In genomic region chr11:6365659-6366058, GRCh38 we compare ENCODE assay signal across 1 cellular context.
TF ChIP-seq lines count a peak whose summit lies in the region.

No MANE protein-coding gene starts in this region.

TF ChIP-seq in H1, 55 proteins besides CTCF, POLR2A, EP300 and RAD21:
- TF ChIP-seq SUZ12 (IDR thresholded peaks at IDR 0.05; ENCODE audit: low read length) (no peak), RNF2 (IDR thresholded peaks at IDR 0.05; ENCODE audit: borderline replicate concordance, low read depth, low read length, missing control alignments, poor library complexity, severe bottlenecking) (no peak), SAP30 (IDR thresholded peaks at IDR 0.05; ENCODE audit: insufficient read depth, insufficient replicate concordance, low read length) (no peak), USF2 (IDR thresholded peaks at IDR 0.05; ENCODE audit: low read length) (no peak), KDM5A (IDR thresholded peaks at IDR 0.05; ENCODE audit: low read length) (no peak), CTBP2 (IDR thresholded peaks at IDR 0.05; ENCODE audit: borderline replicate concordance, insufficient read depth, insufficient read length, low read length) (no peak), EGR1 (IDR thresholded peaks at IDR 0.05; ENCODE audit: borderline replicate concordance, low read depth, low read length) (no peak), BCL11A (IDR thresholded peaks at IDR 0.05; ENCODE audit: low read depth in 2 of 2, low read length in 2 of 2) (no peak), ZNF274 (IDR thresholded peaks at IDR 0.05; ENCODE audit: borderline replicate concordance, extremely low read depth, low read length) (no peak), TAF1 (IDR thresholded peaks at IDR 0.05; ENCODE audit: low read depth, low read length) (no peak), YY1 (IDR thresholded peaks at IDR 0.05; ENCODE audit: low read depth, low read length) (no peak), RBBP5 (IDR thresholded peaks at IDR 0.05; ENCODE audit: borderline replicate concordance, low read depth, low read length) (no peak), TCF12 (IDR thresholded peaks at IDR 0.05; ENCODE audit: low read depth, low read length) (no peak)
